In genomic region chr17:64641499-64641898, GRCh38 we compare ENCODE assay signal across 9 cellular contexts. TPM values are rescaled to one million over a fixed set of nuclear protein-coding genes. Genes with fewer than 3 reads are reported as not detected.
A peak's percentile ranks its signal among the peaks of the same experiment; 100 is the strongest.
DNase-seq lines count a peak whose midpoint lies in the region; ATAC-seq and TF ChIP-seq lines count a peak whose summit lies in the region.
"Had no signal": no experiment of that assay in that cellular context is flagged by ENCODE, and none has a peak within 500 bp of the region (broad histone marks: within the 10 kb centered on the region; RNA-seq: fewer than 3 reads in every experiment).

No MANE protein-coding gene starts in this region.

- H3K79me2 ChIP-seq in SK-N-SH (ENCODE audit: insufficient read depth) (peaks cover 100% of the 10 kb centered on the region), smooth muscle cell (ENCODE audit: low read depth) (peaks cover 100% of the 10 kb centered on the region)

- CTCF ChIA-PET in activated CD4-positive, alpha-beta T cell treated with anti-CD3 and anti-CD28 coated beads for 36 hours (lab: Charles Lee) = interaction anchor here (0.7 to 1.5 kb wide), 4 partner anchors 36 to 331 kb away, joined by 3 to 5 read pairs (median 4); no protein-coding TSS in a partner anchor
- CTCF ChIA-PET in SK-N-SH (lab: Yijun Ruan, JAX) = interaction anchor here (0.9 to 2.2 kb wide), 8 partner anchors 8 to 222 kb away, joined by 3 to 7 read pairs (median 5); partner anchors contain the start of gene POLG2

- no peaks in the 10 kb centered on the region for H3K9me2 ChIP-seq in SK-N-SH

- DNase-seq in activated CD4-positive, alpha-beta T cell treated with anti-CD3 and anti-CD28 coated beads for 36 hours = no peak
- no peak for DNase-seq in activated CD4-positive, alpha-beta T cell treated with anti-CD3 and anti-CD28 coated beads, Interleukin-2, amount 50 U/mL, for 1 hour
- DNase-seq in SK-N-SH (peak; percentile 75), heart right ventricle (no peak), smooth muscle cell (lab: John Stamatoyannopoulos, UW; ENCODE audit: unreplicated experiment) (no peak), amniotic stem cell (lab: John Stamatoyannopoulos, UW) (no peak)
- no peak for DNase-seq in activated CD8-positive, alpha-beta memory T cell treated with anti-CD3 and anti-CD28 coated beads, Interleukin-2, amount 50 U/mL, for 4 hours
- DNase-seq: Karpas-422 had no signal

- H4K20me1 ChIP-seq in SK-N-SH (ENCODE audit: insufficient read depth) (peaks cover 100% of the 10 kb centered on the region), smooth muscle cell (ENCODE audit: low read depth) (peaks cover 100% of the 10 kb centered on the region)

- H3K27me3 ChIP-seq in SK-N-SH (ENCODE audit: insufficient read depth) = no peaks in the 10 kb centered on the region
- H3K27me3 ChIP-seq in heart right ventricle = no peaks in the 10 kb centered on the region
- H3K27me3 ChIP-seq in smooth muscle cell (ENCODE audit: low read depth) = no peaks in the 10 kb centered on the region

- H3K27me3 Mint-ChIP-seq in activated CD4-positive, alpha-beta T cell treated with anti-CD3 and anti-CD28 coated beads for 36 hours = no peaks in the 10 kb centered on the region

- intact Hi-C loops in activated CD4-positive, alpha-beta T cell treated with anti-CD3 and anti-CD28 coated beads for 36 hours (cut with DNase I, micrococcal nuclease) = loop anchor here in 1 of 2 experiments (10.0 kb wide), 1 partner anchor 317 kb away; no protein-coding TSS in a partner anchor
- intact Hi-C loops in heart right ventricle (cut with DNase I) = loop anchor here in 7 of 10 donors (5.0 to 10.0 kb wide), 7 partner anchors 44 to 217 kb away; partner anchors contain the start of gene POLG2 (in 1 of the 7)

- H3K4me3 ChIP-seq in SK-N-SH (ENCODE audit: low read depth in 2 of 2, low read length in 1 of 2) (no peak overlapping the region; a peak in 1 of 4 replicates), heart right ventricle (no peak overlapping the region), smooth muscle cell (no peak overlapping the region)

- H3K36me3 ChIP-seq in SK-N-SH (replicated peaks in 1 of 2; ENCODE audit: control insufficient read depth in 1 of 2, insufficient read depth in 2 of 2, low read length in 1 of 2) (peaks cover 0 to 77% of the 10 kb centered on the region in 2 experiments), heart right ventricle (peaks cover 0 to 27% (median 0%) of the 10 kb centered on the region in 9 donors), smooth muscle cell (ENCODE audit: low read depth) (no peaks in the 10 kb centered on the region)

- H3K27ac Mint-ChIP-seq in activated CD4-positive, alpha-beta T cell treated with anti-CD3 and anti-CD28 coated beads for 36 hours = peak overlapping the region; percentile 31

- 30% methylated on average over 2 of the region's 2 CpGs for WGBS in SK-N-SH (ENCODE audit: low lambda C conversion rate)
- 58 to 59% methylated on average over 2 of the region's 2 CpGs for WGBS in heart right ventricle, 2 donors
- WGBS in smooth muscle cell (ENCODE audit: low lambda C conversion rate) = 59% methylated on average over 2 of the region's 2 CpGs

- no peak overlapping the region for H3K9ac ChIP-seq in SK-N-SH
- H3K9ac ChIP-seq in smooth muscle cell (ENCODE audit: low read depth) = no peak overlapping the region

- H3K36me3 Mint-ChIP-seq in activated CD4-positive, alpha-beta T cell treated with anti-CD3 and anti-CD28 coated beads for 36 hours (ENCODE audit: low read depth) = peaks cover 6% of the 10 kb centered on the region

- TF ChIP-seq EP300 in SK-N-SH (IDR thresholded peaks at IDR 0.05; ENCODE audit: borderline replicate concordance in 1 of 2, low read depth in 1 of 2, low read length in 1 of 2) = no peak

- TF ChIP-seq RAD21 in SK-N-SH (IDR thresholded peaks at IDR 0.05; ENCODE audit: low read length) = no peak

- H3K9me3 Mint-ChIP-seq in activated CD4-positive, alpha-beta T cell treated with anti-CD3 and anti-CD28 coated beads for 36 hours (ENCODE audit: low read depth) = no peaks in the 10 kb centered on the region

- H3K4me3 Mint-ChIP-seq in activated CD4-positive, alpha-beta T cell treated with anti-CD3 and anti-CD28 coated beads for 36 hours = no peak overlapping the region

- H3K4me2 ChIP-seq in SK-N-SH (peak overlapping the region; percentile 56; the same call in 1 of the 2 replicates), smooth muscle cell (peak overlapping the region; percentile 8)

- H3K9me3 ChIP-seq in SK-N-SH (no peaks in the 10 kb centered on the region), heart right ventricle (no peaks in the 10 kb centered on the region), smooth muscle cell (replicated peaks; ENCODE audit: low read depth) (no peaks in the 10 kb centered on the region)

- H3K27ac ChIP-seq in SK-N-SH (ENCODE audit: low read depth in 2 of 2, low read length in 1 of 2) (peak overlapping the region in 1 of 2 experiments; percentile 67; a peak in 3 of 4 replicates), heart right ventricle (no peak overlapping the region), smooth muscle cell (ENCODE audit: low read depth) (peak overlapping the region; percentile 29)

- H3F3A ChIP-seq in SK-N-SH (replicated peaks; ENCODE audit: insufficient read depth) = peaks cover 88% of the 10 kb centered on the region
- peaks cover 3% of the 10 kb centered on the region for H3F3A ChIP-seq in smooth muscle cell (ENCODE audit: low read depth)

- H2AFZ ChIP-seq in SK-N-SH (ENCODE audit: low read depth) (no peak overlapping the region), smooth muscle cell (ENCODE audit: low read depth) (no peak overlapping the region)

- H3K4me1 ChIP-seq in SK-N-SH (ENCODE audit: control insufficient read depth in 1 of 2, insufficient read depth in 2 of 2, low read depth in 1 of 2, low read length in 1 of 2) (peaks cover 4 to 11% of the 10 kb centered on the region in 2 experiments; a peak in 2 of 4 replicates), heart right ventricle (peaks cover 0 to 34% (median 17%) of the 10 kb centered on the region in 9 donors), smooth muscle cell (ENCODE audit: low read depth) (peaks cover 15% of the 10 kb centered on the region)

- peak; percentile 21; the same call in 1 of the 2 replicates for TF ChIP-seq CTCF in SK-N-SH (IDR thresholded peaks at IDR 0.05)
- TF ChIP-seq CTCF in heart right ventricle (IDR thresholded peaks at IDR 0.05) = no peak
- no peak for TF ChIP-seq CTCF in smooth muscle cell (IDR thresholded peaks at IDR 0.05; ENCODE audit: borderline replicate concordance, insufficient read depth, poor library complexity, severe bottlenecking)

- peaks cover 25% of the 10 kb centered on the region for H3K4me1 Mint-ChIP-seq in activated CD4-positive, alpha-beta T cell treated with anti-CD3 and anti-CD28 coated beads for 36 hours

- ATAC-seq in activated CD4-positive, alpha-beta T cell treated with anti-CD3 and anti-CD28 coated beads for 36 hours = peak; percentile 65
- peak in 6 of 8 donors; percentile 25 to 77 (median 50) for ATAC-seq in heart right ventricle
- no peak for ATAC-seq in HG03571 (IDR thresholded peaks at IDR 0.05; ENCODE audit: unreplicated experiment)

- POLR2A ChIA-PET in activated CD4-positive, alpha-beta T cell treated with anti-CD3 and anti-CD28 coated beads for 36 hours (lab: Charles Lee) = no interaction called here
- POLR2A ChIA-PET in SK-N-SH (lab: Yijun Ruan, JAX) = no interaction called here

TF ChIP-seq in SK-N-SH, 30 proteins besides CTCF, POLR2A, EP300 and RAD21 (continues in another document):
- TF ChIP-seq MAX (IDR thresholded peaks at IDR 0.05; ENCODE audit: low read depth) = peak; percentile 85
- TF ChIP-seq REST (IDR thresholded peaks at IDR 0.05; ENCODE audit: low read depth, low read length) = no peak
- no peak for TF ChIP-seq USF1 (IDR thresholded peaks at IDR 0.05; ENCODE audit: borderline replicate concordance, low read depth)
- TF ChIP-seq FOXM1 (IDR thresholded peaks at IDR 0.05; ENCODE audit: low read depth) = no peak
- TF ChIP-seq ELF1 (IDR thresholded peaks at IDR 0.05) = no peak

RNA-seq across cellular contexts. Expression of gene SMURF2, which starts 20.6 kb away (rescaled TPM):
- total RNA-seq in activated CD4-positive, alpha-beta T cell treated with anti-CD3 and anti-CD28 coated beads for 36 hours = 10 to 100 TPM; 13.9 to 15.0 TPM
- polyA plus RNA-seq in SK-N-SH (2012; rRNA removed) (36.6 and 52.4 TPM in 2 replicates), heart right ventricle (1 to 10 TPM; 4.0 to 5.4 TPM), smooth muscle cell (38.9 and 40.1 TPM in 2 replicates)
- 48.8 and 53.0 TPM in 2 replicates for polyA plus RNA-seq in SK-N-SH (2012; cell fraction: cytosol; rRNA removed)
- polyA plus RNA-seq in SK-N-SH (2012; cell fraction: nucleus; rRNA removed) = 45.2 and 104 TPM in 2 replicates
- total RNA-seq in heart right ventricle (10 to 100 TPM; 10.9 to 15.5 (median 12.5) TPM), smooth muscle cell (91.2 and 102 TPM in 2 replicates)
